8 cellular contexts compared by ENCODE assay signal in the genomic region with DNA sequence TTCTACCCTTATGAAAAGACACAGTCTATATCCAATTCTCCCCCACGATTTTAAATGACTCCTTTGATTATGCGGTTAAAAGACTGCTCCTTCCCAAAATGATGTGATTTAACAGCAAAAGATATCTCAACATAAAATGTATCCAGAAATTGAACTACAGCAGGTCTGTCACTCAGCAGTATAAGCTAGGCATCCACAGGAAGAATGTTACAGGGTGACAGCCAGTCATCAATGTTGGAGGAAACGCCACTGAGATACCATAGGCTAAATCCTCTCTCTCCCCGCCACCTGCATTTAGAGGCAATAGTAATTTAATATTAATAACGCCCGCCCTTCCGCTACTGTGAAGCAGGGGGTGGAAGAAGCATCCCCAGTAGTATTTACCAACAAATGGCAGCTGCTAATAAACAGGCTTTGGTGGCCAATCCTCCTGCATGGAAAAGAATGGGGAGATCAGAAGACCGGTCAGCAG. TPM values are rescaled to one million over a fixed set of nuclear protein-coding genes. Genes with fewer than 3 reads are reported as not detected.
DNase-seq lines count a peak whose midpoint lies in the region; ATAC-seq and TF ChIP-seq lines count a peak whose summit lies in the region.

No MANE protein-coding gene starts in this region.

- H3K4me3 Mint-ChIP-seq in activated CD4-positive, alpha-beta memory T cell treated with anti-CD3 and anti-CD28 coated beads for 36 hours, result no peak overlapping the region

- peaks cover 58% of the 10 kb centered on the region for H3K4me1 Mint-ChIP-seq in activated CD4-positive, alpha-beta memory T cell treated with anti-CD3 and anti-CD28 coated beads for 36 hours (ENCODE audit: low read depth)

- ATAC-seq in Panc1 (no peak), upper lobe of right lung (no peak)

- POLR2A ChIA-PET in Panc1 (lab: Charles Lee), result interaction anchor here (0.6 kb wide), 1 partner anchor 206 kb away, joined by 7 read pairs; no protein-coding TSS in a partner anchor
- POLR2A ChIA-PET in activated CD4-positive, alpha-beta memory T cell treated with anti-CD3 and anti-CD28 coated beads for 36 hours (lab: Charles Lee), result interaction anchor here (0.6 to 3.0 kb wide), 6 partner anchors 10 to 546 kb away, joined by 3 to 26 read pairs (median 5); a partner anchor contains a TSS

- DNase-seq in activated T-cell treated with anti-CD3 and anti-CD28 coated beads for 4 hours (peak; percentile 5), Panc1 (ENCODE audit: low read depth, low spot score) (no peak), iPS DF 6.9 (ENCODE audit: low read depth, low spot score) (no peak), upper lobe of right lung (no peak), NCI-H2107 treated with DMSO at 0.1 percent for 48 hours (lab: John Stamatoyannopoulos, UW; ENCODE audit: unreplicated experiment) (no peak), GM19240 (ENCODE audit: insufficient read length, low spot score) (no peak)
- DNase-seq in activated T-cell treated with anti-CD3 and anti-CD28 coated beads, Interleukin-2, amount 50 U/mL, for 48 hours, result no peak
- DNase-seq in activated CD4-positive, alpha-beta memory T cell treated with anti-CD3 and anti-CD28 coated beads for 36 hours, result no peak

- CTCF ChIA-PET in Panc1 (lab: Charles Lee), result interaction anchor here (0.6 kb wide), 1 partner anchor 197 kb away, joined by 5 read pairs; no protein-coding TSS in a partner anchor
- CTCF ChIA-PET in activated CD4-positive, alpha-beta memory T cell treated with anti-CD3 and anti-CD28 coated beads for 36 hours (lab: Charles Lee), result interaction anchor here (1.4 kb wide), 1 partner anchor 180 kb away, joined by 9 read pairs; no protein-coding TSS in a partner anchor

- intact Hi-C loops in Panc1 (cut with micrococcal nuclease; ENCODE audit: unreplicated experiment) (no loop called here), upper lobe of right lung (cut with DNase I) (no loop called here)
- intact Hi-C loops in activated CD4-positive, alpha-beta memory T cell treated with anti-CD3 and anti-CD28 coated beads for 36 hours (cut with micrococcal nuclease), result loop anchor here (1.0 to 5.0 kb wide), 12 partner anchors 8 to 1126 kb away; a partner anchor contains a TSS

- H3K27me3 ChIP-seq in Panc1 (ENCODE audit: control insufficient read depth, insufficient read depth, low read length) (no peaks in the 10 kb centered on the region), iPS DF 6.9 (ENCODE audit: control insufficient read depth, insufficient read depth, low read length) (no peaks in the 10 kb centered on the region), upper lobe of right lung (no peaks in the 10 kb centered on the region)

- TF ChIP-seq CTCF in Panc1 (IDR thresholded peaks at IDR 0.05) (no peak), upper lobe of right lung (IDR thresholded peaks at IDR 0.05) (no peak)

- peaks cover 36% of the 10 kb centered on the region for H3K36me3 Mint-ChIP-seq in activated CD4-positive, alpha-beta memory T cell treated with anti-CD3 and anti-CD28 coated beads for 36 hours

- H3K27me3 Mint-ChIP-seq in activated CD4-positive, alpha-beta memory T cell treated with anti-CD3 and anti-CD28 coated beads for 36 hours, result no peaks in the 10 kb centered on the region

- H3K9me3 ChIP-seq in Panc1 (ENCODE audit: control insufficient read depth, insufficient read depth, low read depth, low read length), result no peaks in the 10 kb centered on the region
- H3K9me3 ChIP-seq in iPS DF 6.9 (ENCODE audit: control insufficient read depth, insufficient read depth, low read length), result no peaks in the 10 kb centered on the region
- no peaks in the 10 kb centered on the region for H3K9me3 ChIP-seq in upper lobe of right lung

- no peaks in the 10 kb centered on the region for H3K9me3 Mint-ChIP-seq in activated CD4-positive, alpha-beta memory T cell treated with anti-CD3 and anti-CD28 coated beads for 36 hours

- H3K36me3 ChIP-seq in Panc1 (ENCODE audit: control insufficient read depth, insufficient read depth, low read length) (peaks cover 7% of the 10 kb centered on the region; the same call in 1 of the 2 replicates), iPS DF 6.9 (ENCODE audit: control insufficient read depth, insufficient read depth, low read length) (0 out of 2 replicates have a peak, but pooled peaks cover 2% of the 10 kb centered on the region), upper lobe of right lung (peaks cover 32% of the 10 kb centered on the region)

- H3K27ac ChIP-seq in Panc1 (ENCODE audit: low read length), result peak overlapping the region; percentile 82
- H3K27ac ChIP-seq in iPS DF 6.9 (ENCODE audit: low read length), result no peak overlapping the region
- peak overlapping the region; percentile 93 for H3K27ac ChIP-seq in upper lobe of right lung

- H3K27ac Mint-ChIP-seq in activated CD4-positive, alpha-beta memory T cell treated with anti-CD3 and anti-CD28 coated beads for 36 hours, result no peak overlapping the region

- peaks cover 14% of the 10 kb centered on the region; the same call in 1 of the 2 replicates for H3K4me1 ChIP-seq in Panc1 (ENCODE audit: control insufficient read depth, insufficient read depth, low read length)
- no peaks in the 10 kb centered on the region; the same call in none of the 2 replicates for H3K4me1 ChIP-seq in iPS DF 6.9 (ENCODE audit: control insufficient read depth, insufficient read depth, low read length)
- peaks cover 37% of the 10 kb centered on the region for H3K4me1 ChIP-seq in upper lobe of right lung

- in situ Hi-C loops in Panc1 (cut with HindIII; ENCODE audit: low pct_unique_long_range_greater_than_20kb, low sequenced_read_pairs), result no loop called here

- WGBS in iPS DF 6.9 (ENCODE audit: insufficient coverage, insufficient read length), result no CpG with 5 or more reads among the region's 8 CpGs

- no TSS peak for BruUV-seq in Panc1 (replicated peaks; lab: Mats Ljungman, UMichigan)

- H3K4me3 ChIP-seq in Panc1 (ENCODE audit: low read depth in 2 of 2, low read length in 2 of 2) (peak overlapping the region; percentile 88 to 97), iPS DF 6.9 (ENCODE audit: low read length) (peak overlapping the region; percentile 82; the same call in 1 of the 2 replicates), upper lobe of right lung (peak overlapping the region; percentile 97)

RNA-seq across cellular contexts. Expression of a gene that starts 0.6 kb away (rescaled TPM):
- 42.3 TPM for total RNA-seq in Panc1 (2021; ENCODE audit: unreplicated experiment)
- 22.7 TPM for polyA plus RNA-seq in Panc1 (2012; ENCODE audit: insufficient read length)
- total RNA-seq in upper lobe of right lung, result 29.6 TPM
- 100 to 1,000 TPM; 112 to 114 TPM for total RNA-seq in activated CD4-positive, alpha-beta memory T cell treated with anti-CD3 and anti-CD28 coated beads for 36 hours

RNA-seq across cellular contexts. Expression of a gene that starts 0.8 kb away (rescaled TPM):
- total RNA-seq in Panc1 (2021; ENCODE audit: unreplicated experiment) (40.8 TPM), upper lobe of right lung (25.0 TPM)
- 21.4 TPM for polyA plus RNA-seq in Panc1 (2012; ENCODE audit: insufficient read length)
- total RNA-seq in activated CD4-positive, alpha-beta memory T cell treated with anti-CD3 and anti-CD28 coated beads for 36 hours, result 10 to 100 TPM; 43.6 to 45.2 TPM

RNA-seq across cellular contexts. Expression of a gene that starts 25.3 kb away (rescaled TPM):
- total RNA-seq in Panc1 (2021; ENCODE audit: unreplicated experiment) (0.13 TPM), upper lobe of right lung (1.7 TPM)
- not detected for polyA plus RNA-seq in Panc1 (2012; ENCODE audit: insufficient read length)
- under 1 TPM; 0.36 to 0.94 TPM for total RNA-seq in activated CD4-positive, alpha-beta memory T cell treated with anti-CD3 and anti-CD28 coated beads for 36 hours
